ENCODE assay signal across 30 cellular contexts in the genomic region with DNA sequence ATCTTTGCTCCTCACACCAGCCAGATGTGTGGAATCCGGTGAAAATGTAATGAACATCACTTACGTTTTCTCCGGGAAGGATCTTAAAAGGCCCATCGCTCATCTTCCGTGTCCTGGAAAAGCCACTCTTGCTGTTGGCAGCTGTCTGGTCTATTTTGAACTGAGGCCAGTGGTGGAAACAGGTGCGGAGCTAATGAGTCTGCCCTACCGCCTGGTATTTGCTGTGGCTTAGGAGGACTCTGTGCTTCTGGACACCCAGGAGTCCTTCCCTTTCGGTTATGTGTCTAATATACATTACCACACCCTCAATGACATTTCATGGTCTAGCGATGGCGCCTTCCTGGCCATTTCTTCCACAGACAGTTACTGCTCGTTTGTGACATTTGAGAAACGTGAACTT.
"Had no signal": no experiment of that assay in that cellular context is flagged by ENCODE, and none has a peak within 500 bp of the region (broad histone marks: within the 10 kb centered on the region; RNA-seq: fewer than 3 reads in every experiment).

No MANE protein-coding gene starts in this region.

- ATAC-seq: activated T-cell treated with anti-CD3 and anti-CD28 coated beads, Interleukin-2, amount 50 U/mL, for 4 hours; activated T-helper 17 cell treated with anti-CD3 and anti-CD28 coated beads, Interleukin-2, amount 50 U/mL, for 72 hours; effector memory CD8-positive, alpha-beta T cell; foreskin keratinocyte; gastrocnemius medialis; heart left ventricle; WTC11 had no signal

- H3K27me3 ChIP-seq: brain microvascular endothelial cell, esophagus muscularis mucosa, foreskin keratinocyte, gastrocnemius medialis, heart left ventricle had no signal

- H3K9me3 ChIP-seq: gastrocnemius medialis had no signal

- H3K36me3 ChIP-seq: brain microvascular endothelial cell, esophagus muscularis mucosa, gastrocnemius medialis, heart left ventricle had no signal

- H3K4me1 ChIP-seq: esophagus muscularis mucosa, foreskin keratinocyte, gastrocnemius medialis, heart left ventricle had no signal

- H3K4me3 ChIP-seq: esophagus muscularis mucosa, gastrocnemius medialis, heart left ventricle had no signal

- DNase-seq: activated CD4-positive, alpha-beta memory T cell treated with anti-CD3 and anti-CD28 coated beads, Interleukin-2, amount 10 ng/mL, durations not matched to agents 7 days and 5 days; activated CD4-positive, alpha-beta T cell treated with anti-CD3 and anti-CD28 coated beads for 1 hour; activated CD4-positive, alpha-beta T cell treated with anti-CD3 and anti-CD28 coated beads for 4 hours; activated CD4-positive, alpha-beta T cell treated with anti-CD3 and anti-CD28 coated beads, Interleukin-2, amount 10 ng/mL, durations not matched to agents 7 days and 5 days; activated CD4-positive, alpha-beta T cell treated with anti-CD3 and anti-CD28 coated beads, Interleukin-2, amount 50 U/mL, for 4 hours; activated effector memory CD4-positive, alpha-beta T cell treated with Interleukin-2 at 50 U/mL for 16 hours; activated gamma-delta T cell treated with Interleukin-2 at 50 U/mL for 16 hours; activated naive CD4-positive, alpha-beta T cell treated with anti-CD3 and anti-CD28 coated beads, Interleukin-2, amount 50 U/mL, for 16 hours; activated naive CD4-positive, alpha-beta T cell treated with Interleukin-2 at 50 U/mL for 16 hours; activated T-cell treated with anti-CD3 and anti-CD28 coated beads, Interleukin-2, amount 50 U/mL, for 4 hours; amniotic stem cell; anterior cingulate cortex; brain microvascular endothelial cell; caudate nucleus; cortex of kidney; dermis blood vessel endothelial cell; effector CD4-positive, alpha-beta T cell; effector memory CD8-positive, alpha-beta T cell; erythroblast; foreskin keratinocyte; gastrocnemius medialis; glutamatergic neuron; T-helper 2 cell had no signal

- FAIRE-seq: astrocyte, colon had no signal

- H3K27ac ChIP-seq: brain microvascular endothelial cell, esophagus muscularis mucosa, foreskin keratinocyte, gastrocnemius medialis, heart left ventricle, VCaP had no signal
